26 cellular contexts compared by ENCODE assay signal in the genomic region with DNA sequence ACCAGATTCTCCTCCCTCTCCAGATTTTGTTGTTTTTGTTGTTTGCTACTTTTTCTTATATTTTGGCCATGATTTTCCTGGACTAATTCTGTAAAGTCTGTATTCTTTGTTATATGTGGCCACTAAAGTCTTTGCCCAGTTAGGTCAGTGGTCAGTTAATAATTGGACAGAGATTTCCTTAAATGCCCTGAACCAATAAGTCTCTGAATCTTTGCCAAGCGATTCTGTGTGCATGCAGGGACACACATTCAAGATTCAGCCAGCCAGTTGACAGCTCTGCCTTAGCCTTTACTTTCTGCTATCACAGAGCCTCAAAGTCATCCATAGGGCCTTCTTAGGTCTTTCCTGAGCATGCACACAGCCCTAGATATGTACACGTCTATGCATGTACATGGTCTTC. TPM values are rescaled to one million over a fixed set of nuclear protein-coding genes. Genes with fewer than 3 reads are reported as not detected.
"Had no signal": no experiment of that assay in that cellular context is flagged by ENCODE, and none has a peak within 500 bp of the region (broad histone marks: within the 10 kb centered on the region; RNA-seq: fewer than 3 reads in every experiment).

No MANE protein-coding gene starts in this region.

- ATAC-seq: esophagus mucosa; gastroesophageal sphincter; left cardiac atrium; lower lobe of right lung; natural killer cell; stimulated activated effector memory CD8-positive, alpha-beta T cell treated with anti-CD3 and anti-CD28 coated beads, Interleukin-12 subunit alpha, Interleukin-12 subunit beta, amount 100 ng/mL, for 72 hours had no signal

- H3K9me3 ChIP-seq: gastroesophageal sphincter, lower lobe of right lung, neutrophil, right atrium auricular region, sigmoid colon, thyroid gland, vagina had no signal

- H3K27ac ChIP-seq: dorsolateral prefrontal cortex, gastroesophageal sphincter, left ventricle myocardium inferior, lower lobe of right lung, neutrophil, parathyroid adenoma, right atrium auricular region, sigmoid colon, stomach, thyroid gland, vagina had no signal

- H2AFZ ChIP-seq: parathyroid adenoma had no signal

- H3K79me2 ChIP-seq: parathyroid adenoma had no signal

- DNase-seq: dorsolateral prefrontal cortex; effector CD4-positive, alpha-beta T cell; foreskin fibroblast; hypothalamus; immature natural killer cell; islet precursor cell; left cardiac atrium; left ventricle myocardium inferior; lower lobe of right lung; natural killer cell; sigmoid colon; stimulated activated CD4-positive, alpha-beta T cell treated with anti-CD3 and anti-CD28 coated beads, Interleukin-2, amount 100 ng/mL, for 24 hours; stimulated activated CD4-positive, alpha-beta T cell treated with anti-CD3 and anti-CD28 coated beads, Interleukin-4, amount 100 ng/mL, for 24 hours; stimulated activated naive CD4-positive, alpha-beta T cell treated with Interleukin-2 at 50 U/mL for 16 hours; stomach; thyroid gland; trophoblast cell had no signal

- FAIRE-seq: colon had no signal

- H3K4me3 ChIP-seq: dorsolateral prefrontal cortex, gastroesophageal sphincter, left ventricle myocardium inferior, lower lobe of right lung, right atrium auricular region, sigmoid colon, stomach, thyroid gland, vagina had no signal

- H3K4me1 ChIP-seq: left ventricle myocardium inferior, lower lobe of right lung, parathyroid adenoma, right atrium auricular region, sigmoid colon, stomach, vagina had no signal

- H3K27me3 ChIP-seq: dorsolateral prefrontal cortex, gastroesophageal sphincter, neutrophil, right atrium auricular region, sigmoid colon, stomach, thyroid gland, vagina had no signal

- H3K36me3 ChIP-seq: gastroesophageal sphincter, left ventricle myocardium inferior, lower lobe of right lung, neutrophil, right atrium auricular region, sigmoid colon, stomach, thyroid gland, vagina had no signal

- H3K9ac ChIP-seq: parathyroid adenoma had no signal

RNA-seq across cellular contexts. Expression of a gene that starts 11.0 kb away (rescaled TPM):
- total RNA-seq: left ventricle myocardium inferior, natural killer cell, sigmoid colon had no signal
- polyA plus RNA-seq: immature natural killer cell, neural cell had no signal
